In the genomic region with DNA sequence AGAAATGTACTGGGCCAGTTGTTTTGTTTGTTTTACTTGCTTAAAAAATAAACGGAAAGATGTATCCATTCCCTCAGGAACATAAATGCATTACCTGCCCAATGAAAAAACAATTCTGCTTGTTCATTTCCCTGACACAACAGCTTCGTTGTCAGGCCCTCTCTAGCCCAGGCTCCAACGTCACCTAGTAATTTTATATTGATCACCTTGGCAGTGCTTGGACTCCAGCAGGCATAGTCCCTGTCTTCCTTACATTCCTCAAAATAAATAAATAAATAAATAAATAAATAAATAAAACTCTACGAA, we compare ENCODE assay signal across 8 cellular contexts. TPM values are rescaled to one million over a fixed set of nuclear protein-coding genes. Genes with fewer than 3 reads are reported as not detected.
A peak's percentile ranks its signal among the peaks of the same experiment; 100 is the strongest.
DNase-seq lines count a peak whose midpoint lies in the region; ATAC-seq and TF ChIP-seq lines count a peak whose summit lies in the region.

No MANE protein-coding gene starts in this region.

- H4K20me1 ChIP-seq in Karpas-422 (ENCODE audit: insufficient read depth, low read depth, low read length): no peaks in the 10 kb centered on the region

- peak overlapping the region; percentile 81 for H3K9ac ChIP-seq in Karpas-422 (ENCODE audit: low read length)

- no peaks in the 10 kb centered on the region for H3K27me3 Mint-ChIP-seq in natural killer cell (ENCODE audit: low read depth in 2 of 2)

- TF ChIP-seq CTCF in choroid plexus epithelial cell (conservative IDR thresholded peaks at IDR 0.05; ENCODE audit: low read depth, low read length) (no peak), natural killer cell (IDR thresholded peaks at IDR 0.05) (no peak), GM20000 (IDR thresholded peaks at IDR 0.05; ENCODE audit: extremely low read depth, missing control alignments) (no peak)

- intact Hi-C loops in natural killer cell (cut with micrococcal nuclease): loop anchor here (2.0 to 10.0 kb wide), 8 partner anchors 343 to 1739 kb away; partner anchors contain the start of genes AKT3, CHML, FH and OPN3

- peak overlapping the region; percentile 97 to 98 for H3K27ac Mint-ChIP-seq in natural killer cell

- H2AFZ ChIP-seq in Karpas-422 (ENCODE audit: low read length): no peak overlapping the region

- H3K27ac ChIP-seq in Karpas-422 (ENCODE audit: low read length): peak overlapping the region; percentile 70

- H3K4me2 ChIP-seq in Karpas-422 (ENCODE audit: low read depth, low read length, poor library complexity, severe bottlenecking): peak overlapping the region; percentile 85

- no peaks in the 10 kb centered on the region for H3K9me2 ChIP-seq in Karpas-422 (replicated peaks; ENCODE audit: insufficient read depth, low read length)

- H3K36me3 Mint-ChIP-seq in natural killer cell: no peaks in the 10 kb centered on the region

- DNase-seq in COLO668 (lab: John Stamatoyannopoulos, UW; ENCODE audit: unreplicated experiment): peak; percentile 37
- peak; percentile 60 for DNase-seq in Karpas-422
- DNase-seq in choroid plexus epithelial cell (ENCODE audit: low read depth): no peak
- DNase-seq in natural killer cell: no peak
- no peak for DNase-seq in hepatic stellate cell (ENCODE audit: low spot score)
- DNase-seq in NCI-H2029 (lab: John Stamatoyannopoulos, UW): no peak
- no peak for DNase-seq in activated effector memory CD4-positive, alpha-beta T cell treated with Interleukin-2 at 50 U/mL for 16 hours
- DNase-seq in GM20000 (ENCODE audit: low spot score): no peak

- peaks cover 24 to 40% of the 10 kb centered on the region in 2 donors for H3K4me1 Mint-ChIP-seq in natural killer cell

- peaks cover 7% of the 10 kb centered on the region; the same call in 1 of the 2 replicates for H3K36me3 ChIP-seq in Karpas-422 (ENCODE audit: insufficient read depth, low read length)

- H3K79me2 ChIP-seq in Karpas-422 (ENCODE audit: low read length): peaks cover 90% of the 10 kb centered on the region

- peak overlapping the region; percentile 92 for H3K4me3 Mint-ChIP-seq in natural killer cell

- ATAC-seq in natural killer cell: no peak

- peak overlapping the region; percentile 77 for H3K4me3 ChIP-seq in Karpas-422 (ENCODE audit: low read length)
- H3K4me3 ChIP-seq in choroid plexus epithelial cell (ENCODE audit: low read depth, low read length): peak overlapping the region; percentile 89

- H3K9me3 Mint-ChIP-seq in natural killer cell: no peaks in the 10 kb centered on the region

- H3K4me1 ChIP-seq in Karpas-422 (ENCODE audit: low read length): peaks cover 54% of the 10 kb centered on the region

- H3K9me3 ChIP-seq in Karpas-422 (ENCODE audit: low read length): no peaks in the 10 kb centered on the region

- H3K27me3 ChIP-seq in Karpas-422 (ENCODE audit: low read length): no peaks in the 10 kb centered on the region

RNA-seq across cellular contexts. Expression of gene CEP170, which starts 1.2 kb away (rescaled TPM):
- 87.3 and 124 TPM in 2 replicates for total RNA-seq in Karpas-422 (2014; rRNA removed; shearing (Covaris generic); ENCODE audit: low replicate concordance)
- total RNA-seq in natural killer cell: 10 to 100 TPM; 13.5 to 22.7 (median 19.1) TPM

RNA-seq across cellular contexts. Expression of gene SDCCAG8, which starts 2.0 kb away (rescaled TPM):
- 36.6 and 41.0 TPM in 2 replicates for total RNA-seq in Karpas-422 (2014; rRNA removed; shearing (Covaris generic); ENCODE audit: low replicate concordance)
- 10 to 100 TPM; 17.8 to 28.3 (median 21.2) TPM for total RNA-seq in natural killer cell

Comparison
In these comparisons a context has a peak if more than half of its experiments do, and no peak if none do; other contexts are left out.
1. DNase-seq: peak in COLO668 (single experiment) and Karpas-422 (single experiment); none in choroid plexus epithelial cell (single experiment), natural killer cell (single experiment), hepatic stellate cell (single experiment), NCI-H2029 (single experiment), activated effector memory CD4-positive, alpha-beta T cell treated with Interleukin-2 at 50 U/mL for 16 hours (single experiment) and GM20000 (single experiment).